ENCODE assay signal across 1 cellular context in the genomic region with DNA sequence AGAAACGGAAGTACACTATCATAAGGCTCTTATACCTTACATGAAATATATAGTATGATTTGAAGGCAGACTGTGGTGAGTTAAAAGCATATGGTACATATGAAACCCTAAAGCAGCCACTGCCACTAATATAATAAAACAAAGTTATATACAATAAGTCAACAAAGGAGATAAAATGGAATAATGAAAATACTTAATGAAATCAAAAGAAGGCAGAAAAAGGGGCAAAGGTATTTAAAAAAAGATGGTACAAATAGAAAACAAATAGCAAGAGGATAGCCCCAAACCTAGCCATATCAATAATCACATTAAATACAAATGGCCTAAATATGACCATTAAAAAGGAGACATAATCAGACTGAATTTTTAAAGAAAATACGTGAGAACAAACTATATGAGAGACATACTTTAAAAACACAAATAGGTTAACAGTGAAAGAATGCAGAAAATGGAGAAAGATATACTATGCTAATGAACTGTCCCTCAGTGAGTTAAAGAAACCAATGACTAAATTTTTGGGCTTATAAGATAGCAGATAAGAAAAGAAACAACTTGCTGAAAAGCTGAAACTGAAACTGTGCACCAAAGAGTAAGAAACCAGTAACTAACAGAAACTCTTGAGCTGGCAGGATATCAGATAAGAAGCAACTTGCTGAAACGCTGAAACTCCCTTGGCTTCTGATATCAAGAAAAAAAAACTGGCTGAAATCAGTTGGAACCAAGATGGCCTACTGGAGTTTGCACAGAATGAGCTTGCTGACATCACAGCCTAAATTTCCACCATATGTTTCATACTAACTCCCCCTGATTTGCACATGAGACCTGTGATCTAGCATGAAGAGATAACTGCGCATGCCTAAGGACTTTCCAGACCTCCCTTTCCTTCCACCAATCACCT.
TF ChIP-seq lines count a peak whose summit lies in the region.

No MANE protein-coding gene starts in this region.

TF ChIP-seq in GM23338, 12 proteins besides CTCF, POLR2A, EP300 and RAD21 (continued from another document):
- no peak for TF ChIP-seq EZH2 (IDR thresholded peaks at IDR 0.05; ENCODE audit: low read depth, unreplicated experiment)
- TF ChIP-seq, protein P1, sequence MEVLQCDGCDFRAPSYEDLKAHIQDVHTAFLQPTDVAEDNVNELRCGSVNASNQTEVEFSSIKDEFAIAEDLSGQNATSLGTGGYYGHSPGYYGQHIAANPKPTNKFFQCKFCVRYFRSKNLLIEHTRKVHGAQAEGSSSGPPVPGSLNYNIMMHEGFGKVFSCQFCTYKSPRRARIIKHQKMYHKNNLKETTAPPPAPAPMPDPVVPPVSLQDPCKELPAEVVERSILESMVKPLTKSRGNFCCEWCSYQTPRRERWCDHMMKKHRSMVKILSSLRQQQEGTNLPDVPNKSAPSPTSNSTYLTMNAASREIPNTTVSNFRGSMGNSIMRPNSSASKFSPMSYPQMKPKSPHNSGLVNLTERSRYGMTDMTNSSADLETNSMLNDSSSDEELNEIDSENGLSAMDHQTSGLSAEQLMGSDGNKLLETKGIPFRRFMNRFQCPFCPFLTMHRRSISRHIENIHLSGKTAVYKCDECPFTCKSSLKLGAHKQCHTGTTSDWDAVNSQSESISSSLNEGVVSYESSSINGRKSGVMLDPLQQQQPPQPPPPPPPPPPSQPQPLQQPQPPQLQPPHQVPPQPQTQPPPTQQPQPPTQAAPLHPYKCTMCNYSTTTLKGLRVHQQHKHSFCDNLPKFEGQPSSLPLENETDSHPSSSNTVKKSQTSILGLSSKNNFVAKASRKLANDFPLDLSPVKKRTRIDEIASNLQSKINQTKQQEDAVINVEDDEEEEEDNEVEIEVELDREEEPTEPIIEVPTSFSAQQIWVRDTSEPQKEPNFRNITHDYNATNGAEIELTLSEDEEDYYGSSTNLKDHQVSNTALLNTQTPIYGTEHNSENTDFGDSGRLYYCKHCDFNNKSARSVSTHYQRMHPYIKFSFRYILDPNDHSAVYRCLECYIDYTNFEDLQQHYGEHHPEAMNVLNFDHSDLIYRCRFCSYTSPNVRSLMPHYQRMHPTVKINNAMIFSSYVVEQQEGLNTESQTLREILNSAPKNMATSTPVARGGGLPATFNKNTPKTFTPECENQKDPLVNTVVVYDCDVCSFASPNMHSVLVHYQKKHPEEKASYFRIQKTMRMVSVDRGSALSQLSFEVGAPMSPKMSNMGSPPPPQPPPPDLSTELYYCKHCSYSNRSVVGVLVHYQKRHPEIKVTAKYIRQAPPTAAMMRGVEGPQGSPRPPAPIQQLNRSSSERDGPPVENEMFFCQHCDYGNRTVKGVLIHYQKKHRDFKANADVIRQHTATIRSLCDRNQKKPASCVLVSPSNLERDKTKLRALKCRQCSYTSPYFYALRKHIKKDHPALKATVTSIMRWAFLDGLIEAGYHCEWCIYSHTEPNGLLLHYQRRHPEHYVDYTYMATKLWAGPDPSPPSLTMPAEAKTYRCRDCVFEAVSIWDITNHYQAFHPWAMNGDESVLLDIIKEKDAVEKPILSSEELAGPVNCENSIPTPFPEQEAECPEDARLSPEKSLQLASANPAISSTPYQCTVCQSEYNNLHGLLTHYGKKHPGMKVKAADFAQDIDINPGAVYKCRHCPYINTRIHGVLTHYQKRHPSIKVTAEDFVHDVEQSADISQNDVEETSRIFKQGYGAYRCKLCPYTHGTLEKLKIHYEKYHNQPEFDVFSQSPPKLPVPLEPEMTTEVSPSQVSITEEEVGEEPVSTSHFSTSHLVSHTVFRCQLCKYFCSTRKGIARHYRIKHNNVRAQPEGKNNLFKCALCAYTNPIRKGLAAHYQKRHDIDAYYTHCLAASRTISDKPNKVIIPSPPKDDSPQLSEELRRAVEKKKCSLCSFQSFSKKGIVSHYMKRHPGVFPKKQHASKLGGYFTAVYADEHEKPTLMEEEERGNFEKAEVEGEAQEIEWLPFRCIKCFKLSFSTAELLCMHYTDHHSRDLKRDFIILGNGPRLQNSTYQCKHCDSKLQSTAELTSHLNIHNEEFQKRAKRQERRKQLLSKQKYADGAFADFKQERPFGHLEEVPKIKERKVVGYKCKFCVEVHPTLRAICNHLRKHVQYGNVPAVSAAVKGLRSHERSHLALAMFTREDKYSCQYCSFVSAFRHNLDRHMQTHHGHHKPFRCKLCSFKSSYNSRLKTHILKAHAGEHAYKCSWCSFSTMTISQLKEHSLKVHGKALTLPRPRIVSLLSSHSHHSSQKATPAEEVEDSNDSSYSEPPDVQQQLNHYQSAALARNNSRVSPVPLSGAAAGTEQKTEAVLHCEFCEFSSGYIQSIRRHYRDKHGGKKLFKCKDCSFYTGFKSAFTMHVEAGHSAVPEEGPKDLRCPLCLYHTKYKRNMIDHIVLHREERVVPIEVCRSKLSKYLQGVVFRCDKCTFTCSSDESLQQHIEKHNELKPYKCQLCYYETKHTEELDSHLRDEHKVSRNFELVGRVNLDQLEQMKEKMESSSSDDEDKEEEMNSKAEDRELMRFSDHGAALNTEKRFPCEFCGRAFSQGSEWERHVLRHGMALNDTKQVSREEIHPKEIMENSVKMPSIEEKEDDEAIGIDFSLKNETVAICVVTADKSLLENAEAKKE (CRISPR knock-in tag; IDR thresholded peaks at IDR 0.05), result no peak
- TF ChIP-seq NANOG (IDR thresholded peaks at IDR 0.05; ENCODE audit: borderline replicate concordance), result no peak
- no peak for TF ChIP-seq POLR2AphosphoS5 (IDR thresholded peaks at IDR 0.05; ENCODE audit: low read depth)
- TF ChIP-seq ZNF331 (CRISPR knock-in tag; IDR thresholded peaks at IDR 0.05; ENCODE audit: low read depth), result no peak
- no peak for TF ChIP-seq JUNB (IDR thresholded peaks at IDR 0.05; ENCODE audit: unreplicated experiment)
- no peak for TF ChIP-seq CREB1 (CRISPR knock-in tag; IDR thresholded peaks at IDR 0.05; ENCODE audit: low read depth)
- TF ChIP-seq STAT1 (IDR thresholded peaks at IDR 0.05; ENCODE audit: unreplicated experiment), result no peak
- TF ChIP-seq, protein P2, sequence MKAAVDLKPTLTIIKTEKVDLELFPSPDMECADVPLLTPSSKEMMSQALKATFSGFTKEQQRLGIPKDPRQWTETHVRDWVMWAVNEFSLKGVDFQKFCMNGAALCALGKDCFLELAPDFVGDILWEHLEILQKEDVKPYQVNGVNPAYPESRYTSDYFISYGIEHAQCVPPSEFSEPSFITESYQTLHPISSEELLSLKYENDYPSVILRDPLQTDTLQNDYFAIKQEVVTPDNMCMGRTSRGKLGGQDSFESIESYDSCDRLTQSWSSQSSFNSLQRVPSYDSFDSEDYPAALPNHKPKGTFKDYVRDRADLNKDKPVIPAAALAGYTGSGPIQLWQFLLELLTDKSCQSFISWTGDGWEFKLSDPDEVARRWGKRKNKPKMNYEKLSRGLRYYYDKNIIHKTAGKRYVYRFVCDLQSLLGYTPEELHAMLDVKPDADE (IDR thresholded peaks at IDR 0.05), result no peak
